Comparison of ENCODE assay signal across 17 cellular contexts in genomic region chr3:16143870-16144568, GRCh38. TPM values are rescaled to one million over a fixed set of nuclear protein-coding genes. Genes with fewer than 3 reads are reported as not detected.
DNase-seq lines count a peak whose midpoint lies in the region; ATAC-seq and TF ChIP-seq lines count a peak whose summit lies in the region.
"Had no signal": no experiment of that assay in that cellular context is flagged by ENCODE, and none has a peak within 500 bp of the region (broad histone marks: within the 10 kb centered on the region; RNA-seq: fewer than 3 reads in every experiment).

No MANE protein-coding gene starts in this region.

- H4K8ac ChIP-seq in IMR-90 (ENCODE audit: low read depth in 2 of 2, low read length in 2 of 2), result peak overlapping the region in 1 of 2 experiments; percentile 1; a peak in 1 of 4 replicates

- H2BK5ac ChIP-seq in IMR-90 (ENCODE audit: low read depth, low read length, poor library complexity, severe bottlenecking), result peak overlapping the region; percentile 43

- peak overlapping the region; percentile 37 for H2AK5ac ChIP-seq in IMR-90 (ENCODE audit: low read depth, low read length)

- no CpG with 5 or more reads among the region's 2 CpGs for WGBS in IMR-90 (ENCODE audit: extremely low coverage in 2 of 2, insufficient read length in 1 of 2), 2 experiments

- H3K23ac ChIP-seq in IMR-90 (ENCODE audit: low read depth, low read length), result 0 out of 2 replicates have a peak overlapping the region, but pooled peaks have one; percentile 17

- H3K27me3 ChIP-seq in IMR-90 (ENCODE audit: control insufficient read depth, insufficient read depth, low read length) (no peaks in the 10 kb centered on the region), SJSA1 (replicated peaks) (no peaks in the 10 kb centered on the region)
- H3K27me3 ChIP-seq: BLaER1 treated with 17β-estradiol and CSF1 and Interleukin-3, amounts not matched to agents 10 nM and 100 nM had no signal

- H3K27me3 Mint-ChIP-seq in effector memory CD8-positive, alpha-beta T cell, result peaks cover 12 to 44% of the 10 kb centered on the region in 2 donors

- H4K20me1 ChIP-seq in IMR-90 (ENCODE audit: insufficient read depth, low read length), result no peaks in the 10 kb centered on the region
- H4K20me1 ChIP-seq: BLaER1 treated with 17β-estradiol and CSF1 and Interleukin-3, amounts not matched to agents 10 nM and 100 nM had no signal

- peak overlapping the region; percentile 19; the same call in 1 of the 2 replicates for H4K5ac ChIP-seq in IMR-90 (ENCODE audit: low read depth, low read length)

- peak overlapping the region; percentile 39; the same call in 1 of the 2 replicates for H2BK20ac ChIP-seq in IMR-90 (ENCODE audit: low read depth, low read length)

- H3K4me2 ChIP-seq in IMR-90 (ENCODE audit: low read depth, low read length), result no peak overlapping the region
- H3K4me2 ChIP-seq: BLaER1 treated with 17β-estradiol and CSF1 and Interleukin-3, amounts not matched to agents 10 nM and 100 nM had no signal

- TF ChIP-seq POLR2A in IMR-90 (IDR thresholded peaks at IDR 0.05; ENCODE audit: low read depth, low read length), result no peak

- in situ Hi-C loops in IMR-90 (cut with MboI; ENCODE audit: low sequenced_read_pairs), result no loop called here

- H3K9me1 ChIP-seq in IMR-90 (ENCODE audit: insufficient read depth, low read length), result peaks cover 14% of the 10 kb centered on the region

- peak; percentile 37 for DNase-seq in A172 (ENCODE audit: low spot score)
- DNase-seq in IMR-90, result no peak
- DNase-seq in SJSA1 (ENCODE audit: low read depth in 1 of 2, low spot score in 2 of 2), result peak; percentile 82 to 92
- peak; percentile 55 for DNase-seq in kidney tubule cell (ENCODE audit: low spot score)
- DNase-seq in dedifferentiated amniotic fluid mesenchymal stem cell (ENCODE audit: extremely low spot score), result no peak
- no peak for DNase-seq in effector memory CD8-positive, alpha-beta T cell
- DNase-seq: CD8-positive, alpha-beta memory T cell; GF-D8; NCI-H1105 treated with DMSO at 0.1 percent for 48 hours; NCI-H1694 treated with DMSO at 0.1 percent for 48 hours; NCI-H748 treated with DMSO at 0.1 percent for 48 hours had no signal

- H3K56ac ChIP-seq in IMR-90 (ENCODE audit: extremely low read depth, insufficient read depth, low read length), result no peak overlapping the region

- H3K4me3 ChIP-seq in IMR-90 (ENCODE audit: insufficient read depth, low read depth, low read length) (no peak overlapping the region), SJSA1 (no peak overlapping the region)
- H3K4me3 ChIP-seq: BLaER1 treated with 17β-estradiol and CSF1 and Interleukin-3, amounts not matched to agents 10 nM and 100 nM had no signal

- H3K14ac ChIP-seq in IMR-90 (replicated peaks; ENCODE audit: low read depth, low read length), result no peak overlapping the region; the same call in 1 of the 2 replicates

- 0 out of 2 replicates have a peak, but pooled peaks cover 2% of the 10 kb centered on the region for H3K9me3 ChIP-seq in IMR-90 (ENCODE audit: control insufficient read depth, insufficient read depth, low read length)
- H3K9me3 ChIP-seq in SJSA1 (replicated peaks), result no peaks in the 10 kb centered on the region

- no peak overlapping the region for H3K27ac Mint-ChIP-seq in effector memory CD8-positive, alpha-beta T cell
- H3K27ac Mint-ChIP-seq: CD8-positive, alpha-beta memory T cell had no signal

- no peaks in the 10 kb centered on the region for H3K4me1 Mint-ChIP-seq in effector memory CD8-positive, alpha-beta T cell (ENCODE audit: low read depth in 2 of 2)
- H3K4me1 Mint-ChIP-seq: CD8-positive, alpha-beta memory T cell had no signal

- no peak for ATAC-seq in IMR-90 (ENCODE audit: low read depth)
- ATAC-seq in GM18861 (IDR thresholded peaks at IDR 0.05; ENCODE audit: unreplicated experiment), result no peak
- no peak for ATAC-seq in effector memory CD8-positive, alpha-beta T cell (replicated peaks)
- ATAC-seq in HG03520 (IDR thresholded peaks at IDR 0.05; ENCODE audit: unreplicated experiment), result no peak
- ATAC-seq: Right ventricle myocardium inferior, SK-N-SH treated with all-trans-retinoic acid at 6 μM for 48 hours had no signal

- H3K4me1 ChIP-seq in IMR-90 (ENCODE audit: control insufficient read depth, insufficient read depth, low read length), result peaks cover 19% of the 10 kb centered on the region
- H3K4me1 ChIP-seq in SJSA1 (replicated peaks), result peaks cover 95% of the 10 kb centered on the region

- dilution Hi-C loops in IMR-90 (cut with HindIII; ENCODE audit: low sequenced_read_pairs, unreplicated experiment), result no loop called here

- intact Hi-C loops in IMR-90 (cut with micrococcal nuclease), result no loop called here

- H2AFZ ChIP-seq in IMR-90 (replicated peaks; ENCODE audit: low read length, poor library complexity), result no peak overlapping the region

- BruUV-seq in IMR-90 (replicated peaks; lab: Mats Ljungman, UMichigan), result no TSS peak

- no peak for TF ChIP-seq CTCF in IMR-90 (conservative IDR thresholded peaks at IDR 0.05; ENCODE audit: low read depth, low read length)

- no peak overlapping the region for H2BK15ac ChIP-seq in IMR-90 (ENCODE audit: low read depth, low read length)

- peak overlapping the region; percentile 64 for H3K4ac ChIP-seq in IMR-90 (ENCODE audit: low read depth, low read length)

- H2BK120ac ChIP-seq in IMR-90 (ENCODE audit: low read depth, low read length), result peak overlapping the region; percentile 58

- peak overlapping the region; percentile 33; the same call in 1 of the 2 replicates for H3K27ac ChIP-seq in IMR-90 (ENCODE audit: insufficient read depth, low read length)
- peak overlapping the region; percentile 76 for H3K27ac ChIP-seq in SJSA1
- H3K27ac ChIP-seq: BLaER1 treated with 17β-estradiol and CSF1 and Interleukin-3, amounts not matched to agents 10 nM and 100 nM had no signal

- no peak for TF ChIP-seq RAD21 in IMR-90 (IDR thresholded peaks at IDR 0.05; ENCODE audit: low read length)

- H3K9ac ChIP-seq in IMR-90 (ENCODE audit: low read depth, low read length), result no peak overlapping the region
- H3K9ac ChIP-seq: BLaER1 treated with 17β-estradiol and CSF1 and Interleukin-3, amounts not matched to agents 10 nM and 100 nM had no signal

- H3K18ac ChIP-seq in IMR-90 (ENCODE audit: low read depth, low read length), result peak overlapping the region; percentile 30; the same call in 1 of the 2 replicates

- no peaks in the 10 kb centered on the region for H3K36me3 Mint-ChIP-seq in effector memory CD8-positive, alpha-beta T cell (ENCODE audit: insufficient read depth)

- H3K36me3 ChIP-seq in IMR-90 (ENCODE audit: control insufficient read depth, insufficient read depth, low read length), result no peaks in the 10 kb centered on the region
- no peaks in the 10 kb centered on the region for H3K36me3 ChIP-seq in SJSA1
- H3K36me3 ChIP-seq: BLaER1 treated with 17β-estradiol and CSF1 and Interleukin-3, amounts not matched to agents 10 nM and 100 nM had no signal

- H3K9me3 Mint-ChIP-seq in effector memory CD8-positive, alpha-beta T cell, result no peaks in the 10 kb centered on the region

- no peaks in the 10 kb centered on the region for H3K79me1 ChIP-seq in IMR-90 (ENCODE audit: low read depth in 1 of 2, low read length in 2 of 2)

- POLR2A ChIA-PET in IMR-90 (lab: Charles Lee; ENCODE audit: unreplicated experiment), result no interaction called here

- H2AK9ac ChIP-seq in IMR-90 (replicated peaks; ENCODE audit: low read depth, low read length, poor library complexity), result no peak overlapping the region

- H3K4me3 Mint-ChIP-seq in effector memory CD8-positive, alpha-beta T cell, result no peak overlapping the region
- H3K4me3 Mint-ChIP-seq: CD8-positive, alpha-beta memory T cell had no signal

- CTCF ChIA-PET in IMR-90 (lab: Yijun Ruan, JAX), result no interaction called here

- H4K91ac ChIP-seq in IMR-90 (ENCODE audit: insufficient read depth, low read depth, low read length), result peak overlapping the region; percentile 59

TF ChIP-seq in IMR-90, 13 proteins besides CTCF, POLR2A, EP300 and RAD21:
- TF ChIP-seq NFE2L2 (IDR thresholded peaks at IDR 0.05; ENCODE audit: low read depth, low read length) (no peak), CEBPB (IDR thresholded peaks at IDR 0.05; ENCODE audit: low read depth, low read length) (no peak), RCOR1 (IDR thresholded peaks at IDR 0.05; ENCODE audit: insufficient replicate concordance, low read length) (no peak), USF2 (IDR thresholded peaks at IDR 0.05; ENCODE audit: low read depth, low read length) (no peak), BHLHE40 (IDR thresholded peaks at IDR 0.05; ENCODE audit: low read depth, low read length) (no peak), MXI1 (IDR thresholded peaks at IDR 0.05; ENCODE audit: borderline replicate concordance, low read depth, low read length) (no peak), SMC3 (IDR thresholded peaks at IDR 0.05; ENCODE audit: low read depth, low read length) (no peak), ELK1 (IDR thresholded peaks at IDR 0.05; ENCODE audit: borderline replicate concordance, low read depth, low read length) (no peak), CHD1 (IDR thresholded peaks at IDR 0.05; ENCODE audit: low read depth, low read length) (no peak), MAZ (IDR thresholded peaks at IDR 0.05; ENCODE audit: borderline replicate concordance, low read depth, low read length) (no peak), RFX5 (IDR thresholded peaks at IDR 0.05; ENCODE audit: low read depth, low read length) (no peak), FOS (IDR thresholded peaks at IDR 0.05; ENCODE audit: low read depth, low read length) (no peak), MAFK (IDR thresholded peaks at IDR 0.05; ENCODE audit: low read depth, low read length) (no peak)

RNA-seq across cellular contexts. Expression of gene GALNT15, which starts 30.5 kb away (rescaled TPM):
- total RNA-seq in A172 (2014; rRNA removed; shearing (Covaris generic)), result not detected in 2 replicates
- total RNA-seq in IMR-90 (2012; rRNA removed), result 14.7 and 19.7 TPM in 2 replicates
- polyA plus RNA-seq in IMR-90 (2012; rRNA removed), result 11.0 and 12.8 TPM in 2 replicates
- polyA plus RNA-seq in IMR-90 (2012; cell fraction: cytosol; rRNA removed), result 8.5 and 15.7 TPM in 2 replicates
- polyA plus RNA-seq in IMR-90 (2012; cell fraction: nucleus; rRNA removed; ENCODE audit: low replicate concordance), result 7.3 and 8.8 TPM in 2 replicates
- total RNA-seq in SJSA1 (2014; rRNA removed; shearing (Covaris generic)), result 1.3 and 2.1 TPM in 2 replicates
- total RNA-seq: CD8-positive, alpha-beta memory T cell; H4 had no signal
- polyA plus RNA-seq: CD8-positive, alpha-beta memory T cell had no signal

Comparison
In these comparisons a context has a peak if more than half of its experiments do, and no peak if none do; other contexts are left out.
1. DNase-seq: peak in A172 (single experiment), SJSA1 (2 of 2) and kidney tubule cell (single experiment); none in IMR-90 (single experiment), dedifferentiated amniotic fluid mesenchymal stem cell (single experiment) and effector memory CD8-positive, alpha-beta T cell (0 of 3).